22 cellular contexts compared by ENCODE assay signal in genomic region chr1:46077669-46078068, GRCh38. TPM values are rescaled to one million over a fixed set of nuclear protein-coding genes. Genes with fewer than 3 reads are reported as not detected.
DNase-seq lines count a peak whose midpoint lies in the region; ATAC-seq and TF ChIP-seq lines count a peak whose summit lies in the region.
"Had no signal": no experiment of that assay in that cellular context is flagged by ENCODE, and none has a peak within 500 bp of the region (broad histone marks: within the 10 kb centered on the region; RNA-seq: fewer than 3 reads in every experiment).

No MANE protein-coding gene starts in this region.

- H3K4me3 ChIP-seq in AG10803 (ENCODE audit: low read length): no peak overlapping the region
- no peak overlapping the region for H3K4me3 ChIP-seq in HUES6 (ENCODE audit: low read depth, low read length)
- H3K4me3 ChIP-seq in SK-N-MC: no peak overlapping the region
- H3K4me3 ChIP-seq: cardiac muscle cell, uterus had no signal

- H3K9me3 ChIP-seq in HUES6 (ENCODE audit: control insufficient read depth, insufficient read depth, low read depth, low read length) (no peaks in the 10 kb centered on the region), SK-N-MC (ENCODE audit: low read depth, low read length) (no peaks in the 10 kb centered on the region)
- H3K9me3 ChIP-seq: uterus had no signal

- TF ChIP-seq CTCF in AG10803 (conservative IDR thresholded peaks at IDR 0.05; ENCODE audit: low read length) (no peak), foreskin keratinocyte (conservative IDR thresholded peaks at IDR 0.05) (no peak)

- peak; percentile 46 for ATAC-seq in foreskin keratinocyte
- no peak for ATAC-seq in Right ventricle myocardium inferior
- ATAC-seq: activated T-cell treated with anti-CD3 and anti-CD28 coated beads, Interleukin-2, amount 50 U/mL, for 4 hours; PC-3; stimulated activated effector memory CD8-positive, alpha-beta T cell treated with anti-CD3 and anti-CD28 coated beads, Interleukin-12 subunit alpha, Interleukin-12 subunit beta, amount 100 ng/mL, for 72 hours had no signal

- DNase-seq in AG10803 (ENCODE audit: low read depth) (peak; percentile 13), SK-N-MC (ENCODE audit: low read depth, low spot score) (no peak), foreskin keratinocyte (peak in 1 of 2 donors; percentile 71), NCI-H748 treated with DMSO at 0.1 percent for 48 hours (lab: John Stamatoyannopoulos, UW) (no peak), Right ventricle myocardium inferior (ENCODE audit: missing footprints) (no peak), GM19240 (ENCODE audit: insufficient read length, low spot score) (no peak)
- DNase-seq in activated naive CD4-positive, alpha-beta T cell (lab: John Stamatoyannopoulos, UW): no peak
- DNase-seq: activated CD4-positive, alpha-beta T cell treated with anti-CD3 and anti-CD28 coated beads for 4 hours; activated naive CD4-positive, alpha-beta T cell treated with Interleukin-2 at 50 U/mL for 16 hours; activated T-cell treated with anti-CD3 and anti-CD28 coated beads, Interleukin-2, amount 50 U/mL, for 4 hours; amygdala; CD4-positive, alpha-beta T cell; cortex of kidney; endodermal cell; immature natural killer cell; NCI-H226; PC-3; stimulated activated CD4-positive, alpha-beta T cell treated with anti-CD3 and anti-CD28 coated beads, Interleukin-1b, Interleukin-23, amount 100 ng/mL, for 48 hours; uterus had no signal

- H3K4me1 ChIP-seq in HUES6 (ENCODE audit: control insufficient read depth, insufficient read depth, low read length): no peaks in the 10 kb centered on the region
- H3K4me1 ChIP-seq in foreskin keratinocyte: peaks cover 10% of the 10 kb centered on the region
- H3K4me1 ChIP-seq: uterus had no signal

- no peak overlapping the region for H3K9ac ChIP-seq in HUES6 (ENCODE audit: low read length)
- H3K9ac ChIP-seq in SK-N-MC (ENCODE audit: insufficient read length): no peak overlapping the region

- intact Hi-C loops in Right ventricle myocardium inferior (cut with DNase I): no loop called here

- H3K27me3 ChIP-seq in HUES6 (ENCODE audit: control insufficient read depth, insufficient read depth, low read length) (no peaks in the 10 kb centered on the region), foreskin keratinocyte (no peaks in the 10 kb centered on the region)
- H3K27me3 ChIP-seq: cardiac muscle cell, uterus had no signal

- H3K27ac ChIP-seq in HUES6 (ENCODE audit: low read depth, low read length) (0 out of 2 replicates have a peak overlapping the region, but pooled peaks have one; percentile 26), SK-N-MC (peak overlapping the region; percentile 72), foreskin keratinocyte (peak overlapping the region; percentile 43)
- H3K27ac ChIP-seq: cardiac muscle cell, uterus had no signal

- H3K36me3 ChIP-seq in HUES6 (ENCODE audit: control insufficient read depth, insufficient read depth, low read length) (no peaks in the 10 kb centered on the region), SK-N-MC (ENCODE audit: insufficient read depth, low read length) (peaks cover 6% of the 10 kb centered on the region; the same call in 1 of the 2 replicates)
- H3K36me3 ChIP-seq: cardiac muscle cell, uterus had no signal

RNA-seq across cellular contexts. Expression of gene PIK3R3, which starts 54.8 kb away (rescaled TPM):
- 4.9 TPM in 2 replicates for total RNA-seq in foreskin keratinocyte
- 1.9 and 2.3 TPM in 2 replicates for polyA plus RNA-seq in foreskin keratinocyte
- total RNA-seq in Right ventricle myocardium inferior: 22.6 TPM
